In genomic region chr14:92600318-92601053, GRCh38 we compare ENCODE assay signal across 1 cellular context.
TF ChIP-seq lines count a peak whose summit lies in the region.

No MANE protein-coding gene starts in this region.

TF ChIP-seq in SK-N-SH, 30 proteins besides CTCF, POLR2A, EP300 and RAD21 (continued from another document):
- TF ChIP-seq IRF3 (IDR thresholded peaks at IDR 0.05; ENCODE audit: low read depth, low read length) (no peak), TAF1 (IDR thresholded peaks at IDR 0.05; ENCODE audit: borderline replicate concordance, low read depth, low read length) (no peak), SIN3A (IDR thresholded peaks at IDR 0.05; ENCODE audit: borderline replicate concordance, low read depth, low read length) (no peak; the same call in 1 of the 2 replicates), SMC3 (IDR thresholded peaks at IDR 0.05; ENCODE audit: low read depth, low read length) (no peak; the same call in 1 of the 2 replicates), JUND (IDR thresholded peaks at IDR 0.05) (peak; percentile 66; the same call in 1 of the 2 replicates), TCF12 (IDR thresholded peaks at IDR 0.05) (peak; percentile 53; the same call in 1 of the 2 replicates), ELF1 (IDR thresholded peaks at IDR 0.05) (no peak), FOXJ3 (CRISPR knock-in tag; IDR thresholded peaks at IDR 0.05) (no peak)
- TF ChIP-seq, protein P1, sequence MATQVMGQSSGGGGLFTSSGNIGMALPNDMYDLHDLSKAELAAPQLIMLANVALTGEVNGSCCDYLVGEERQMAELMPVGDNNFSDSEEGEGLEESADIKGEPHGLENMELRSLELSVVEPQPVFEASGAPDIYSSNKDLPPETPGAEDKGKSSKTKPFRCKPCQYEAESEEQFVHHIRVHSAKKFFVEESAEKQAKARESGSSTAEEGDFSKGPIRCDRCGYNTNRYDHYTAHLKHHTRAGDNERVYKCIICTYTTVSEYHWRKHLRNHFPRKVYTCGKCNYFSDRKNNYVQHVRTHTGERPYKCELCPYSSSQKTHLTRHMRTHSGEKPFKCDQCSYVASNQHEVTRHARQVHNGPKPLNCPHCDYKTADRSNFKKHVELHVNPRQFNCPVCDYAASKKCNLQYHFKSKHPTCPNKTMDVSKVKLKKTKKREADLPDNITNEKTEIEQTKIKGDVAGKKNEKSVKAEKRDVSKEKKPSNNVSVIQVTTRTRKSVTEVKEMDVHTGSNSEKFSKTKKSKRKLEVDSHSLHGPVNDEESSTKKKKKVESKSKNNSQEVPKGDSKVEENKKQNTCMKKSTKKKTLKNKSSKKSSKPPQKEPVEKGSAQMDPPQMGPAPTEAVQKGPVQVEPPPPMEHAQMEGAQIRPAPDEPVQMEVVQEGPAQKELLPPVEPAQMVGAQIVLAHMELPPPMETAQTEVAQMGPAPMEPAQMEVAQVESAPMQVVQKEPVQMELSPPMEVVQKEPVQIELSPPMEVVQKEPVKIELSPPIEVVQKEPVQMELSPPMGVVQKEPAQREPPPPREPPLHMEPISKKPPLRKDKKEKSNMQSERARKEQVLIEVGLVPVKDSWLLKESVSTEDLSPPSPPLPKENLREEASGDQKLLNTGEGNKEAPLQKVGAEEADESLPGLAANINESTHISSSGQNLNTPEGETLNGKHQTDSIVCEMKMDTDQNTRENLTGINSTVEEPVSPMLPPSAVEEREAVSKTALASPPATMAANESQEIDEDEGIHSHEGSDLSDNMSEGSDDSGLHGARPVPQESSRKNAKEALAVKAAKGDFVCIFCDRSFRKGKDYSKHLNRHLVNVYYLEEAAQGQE (IDR thresholded peaks at IDR 0.05; ENCODE audit: low read depth, low read length): no peak
